Comparison of ENCODE assay signal across 8 cellular contexts in genomic region chr1:226064168-226064815, GRCh38. TPM values are rescaled to one million over a fixed set of nuclear protein-coding genes. Genes with fewer than 3 reads are reported as not detected.
DNase-seq lines count a peak whose midpoint lies in the region; ATAC-seq and TF ChIP-seq lines count a peak whose summit lies in the region.

No MANE protein-coding gene starts in this region.

- intact Hi-C loops in left cardiac atrium (cut with DNase I): loop anchor here in 1 of 2 donors (2.0 kb wide), 1 partner anchor 57 kb away; no protein-coding TSS in a partner anchor
- intact Hi-C loops in left colon (cut with DNase I, micrococcal nuclease): loop anchor here in 1 of 2 donors (10.0 kb wide), 1 partner anchor 61 kb away; no protein-coding TSS in a partner anchor

- TF ChIP-seq EP300 in suprapubic skin (IDR thresholded peaks at IDR 0.05): no peak

- H3K9me3 ChIP-seq in right atrium auricular region (no peaks in the 10 kb centered on the region), suprapubic skin (no peaks in the 10 kb centered on the region)

- WGBS in suprapubic skin: 1% methylated on average over 13 of the region's 13 CpGs

- TF ChIP-seq POLR2A in suprapubic skin (IDR thresholded peaks at IDR 0.05): no peak

- H3K4me1 ChIP-seq in right atrium auricular region (peaks cover 0 to 53% of the 10 kb centered on the region in 2 donors), suprapubic skin (peaks cover 52% of the 10 kb centered on the region)

- TF ChIP-seq CTCF in right atrium auricular region (IDR thresholded peaks at IDR 0.05) (peak; percentile 66 to 70), suprapubic skin (IDR thresholded peaks at IDR 0.05) (peak; percentile 59 to 87)

- DNase-seq in right atrium auricular region (ENCODE audit: low spot score): no peak
- no peak for DNase-seq in left cardiac atrium
- DNase-seq in NCI-H82 (lab: John Stamatoyannopoulos, UW): peak; percentile 45
- DNase-seq in astrocyte of the hippocampus (ENCODE audit: low read depth, low spot score): peak; percentile 25
- DNase-seq in left colon: peak in 1 of 2 donors; percentile 31
- no peak for DNase-seq in suprapubic skin (ENCODE audit: low spot score in 2 of 2)

- H3K4me3 ChIP-seq in right atrium auricular region (peak overlapping the region; percentile 75 to 81), suprapubic skin (peak overlapping the region; percentile 91)

- H3K27me3 ChIP-seq in right atrium auricular region (no peaks in the 10 kb centered on the region), suprapubic skin (no peaks in the 10 kb centered on the region)

- peak overlapping the region; percentile 94 to 99 for H3K27ac ChIP-seq in right atrium auricular region
- H3K27ac ChIP-seq in suprapubic skin: peak overlapping the region; percentile 99

- H3K36me3 ChIP-seq in right atrium auricular region (peaks cover 27% of the 10 kb centered on the region), suprapubic skin (peaks cover 36% of the 10 kb centered on the region)

- ATAC-seq in left cardiac atrium (no peak), left colon (peak; percentile 12), HG03521 (IDR thresholded peaks at IDR 0.05; ENCODE audit: unreplicated experiment) (no peak), GM19467 (IDR thresholded peaks at IDR 0.05; ENCODE audit: unreplicated experiment) (no peak)

RNA-seq across cellular contexts. Expression of gene H3-3A, which starts 1.8 kb away (rescaled TPM):
- total RNA-seq in right atrium auricular region (100 to 1,000 TPM; 244 to 279 TPM), left cardiac atrium (100 to 1,000 TPM; 285 to 316 TPM), left colon (100 to 1,000 TPM; 743 to 759 TPM), suprapubic skin (100 to 1,000 TPM; 224 to 510 (median 444) TPM)

Comparison
In these comparisons a context has a peak if more than half of its experiments do, and no peak if none do; other contexts are left out.
1. DNase-seq: peak in NCI-H82 (single experiment) and astrocyte of the hippocampus (single experiment); none in right atrium auricular region (single experiment), left cardiac atrium (single experiment) and suprapubic skin (0 of 2).